In the genomic region with DNA sequence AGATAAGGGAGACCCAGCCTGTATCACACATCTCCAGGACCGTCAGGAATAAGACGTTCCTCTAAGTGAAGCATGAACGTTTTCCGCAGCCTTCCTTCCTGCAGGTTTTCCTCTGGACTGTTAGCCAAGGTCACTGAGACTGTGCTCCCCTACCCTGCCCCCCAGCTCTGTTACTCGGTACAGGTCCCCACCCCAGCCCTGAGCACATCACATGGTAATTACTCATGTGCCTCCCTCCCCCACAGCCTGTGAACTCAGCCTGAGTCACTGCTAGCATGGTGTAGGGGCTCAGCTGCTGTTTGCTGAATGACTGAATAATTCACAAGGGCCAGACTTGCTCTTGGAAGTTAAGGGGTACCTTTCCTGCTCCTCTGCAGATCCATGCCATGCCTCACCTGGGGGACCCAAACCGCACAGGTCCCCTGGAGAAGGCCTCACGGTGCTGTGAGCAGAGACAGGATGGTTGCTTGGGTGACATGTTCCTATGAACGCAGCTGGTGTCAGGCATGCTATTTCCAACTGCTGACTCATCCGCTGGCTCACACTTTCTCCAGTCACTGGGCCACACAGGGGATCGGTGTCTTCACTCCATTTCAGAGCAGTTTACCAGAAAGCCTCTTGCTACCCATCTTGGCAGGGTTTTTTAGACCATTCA, we compare ENCODE assay signal across 1 cellular context.
A peak's percentile ranks its signal among the peaks of the same experiment; 100 is the strongest.
TF ChIP-seq lines count a peak whose summit lies in the region.

No MANE protein-coding gene starts in this region.

TF ChIP-seq in K562, 482 proteins besides CTCF, POLR2A, EP300 and RAD21 (continued from another document and continues in another):
- TF ChIP-seq, protein P1, sequence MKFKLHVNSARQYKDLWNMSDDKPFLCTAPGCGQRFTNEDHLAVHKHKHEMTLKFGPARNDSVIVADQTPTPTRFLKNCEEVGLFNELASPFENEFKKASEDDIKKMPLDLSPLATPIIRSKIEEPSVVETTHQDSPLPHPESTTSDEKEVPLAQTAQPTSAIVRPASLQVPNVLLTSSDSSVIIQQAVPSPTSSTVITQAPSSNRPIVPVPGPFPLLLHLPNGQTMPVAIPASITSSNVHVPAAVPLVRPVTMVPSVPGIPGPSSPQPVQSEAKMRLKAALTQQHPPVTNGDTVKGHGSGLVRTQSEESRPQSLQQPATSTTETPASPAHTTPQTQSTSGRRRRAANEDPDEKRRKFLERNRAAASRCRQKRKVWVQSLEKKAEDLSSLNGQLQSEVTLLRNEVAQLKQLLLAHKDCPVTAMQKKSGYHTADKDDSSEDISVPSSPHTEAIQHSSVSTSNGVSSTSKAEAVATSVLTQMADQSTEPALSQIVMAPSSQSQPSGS (CRISPR knock-in tag; IDR thresholded peaks at IDR 0.05), result no peak
- TF ChIP-seq CHCHD3 (CRISPR knock-in tag; IDR thresholded peaks at IDR 0.05) (no peak), NR3C1 (CRISPR knock-in tag; IDR thresholded peaks at IDR 0.05) (no peak), EHMT2 (IDR thresholded peaks at IDR 0.05) (peak; percentile 71), ZNF133 (CRISPR knock-in tag; IDR thresholded peaks at IDR 0.05) (no peak), CAMTA2 (CRISPR knock-in tag; conservative IDR thresholded peaks at IDR 0.05) (no peak), HMG20B (CRISPR knock-in tag; IDR thresholded peaks at IDR 0.05) (no peak), SREBF2 (CRISPR knock-in tag; IDR thresholded peaks at IDR 0.05) (no peak), SRSF7 (optimal IDR thresholded peaks at IDR 0.05; ENCODE audit: low read depth, low read length) (no peak), TSC22D4 (tag; IDR thresholded peaks at IDR 0.05) (no peak), KLF1 (tag; IDR thresholded peaks at IDR 0.05) (no peak), SPI1 (IDR thresholded peaks at IDR 0.05; ENCODE audit: borderline replicate concordance, low read depth, low read length) (no peak), STAT5A (IDR thresholded peaks at IDR 0.05; ENCODE audit: borderline replicate concordance, low read length) (0 out of 2 replicates have a peak, but pooled peaks have one; percentile 12), GATAD2A (IDR thresholded peaks at IDR 0.05) (peak; percentile 48; the same call in 1 of the 2 replicates), DIDO1 (tag; IDR thresholded peaks at IDR 0.05; ENCODE audit: low read depth) (no peak), DNMT1 (IDR thresholded peaks at IDR 0.05) (no peak), TCFL5 (CRISPR knock-in tag; conservative IDR thresholded peaks at IDR 0.05) (no peak), NELFE (IDR thresholded peaks at IDR 0.05; ENCODE audit: insufficient read depth, insufficient read length) (no peak), CC2D1A (IDR thresholded peaks at IDR 0.05) (no peak), NCOA4 (IDR thresholded peaks at IDR 0.05; ENCODE audit: partially characterized antibody) (no peak), ZNF76 (CRISPR knock-in tag; IDR thresholded peaks at IDR 0.05; ENCODE audit: borderline replicate concordance) (no peak), NRF1 (conservative IDR thresholded peaks at IDR 0.05 in 1 of 2, IDR thresholded peaks at IDR 0.05 in 1 of 2) (peak in 1 of 2 experiments; percentile 37), ZKSCAN3 (CRISPR knock-in tag; IDR thresholded peaks at IDR 0.05) (no peak), ARNT (IDR thresholded peaks at IDR 0.05) (no peak; a peak in 1 of 4 replicates), FOXJ2 (tag; IDR thresholded peaks at IDR 0.05) (peak; percentile 86), ZNF384 (IDR thresholded peaks at IDR 0.05; ENCODE audit: low read depth, low read length) (no peak), MXI1 (IDR thresholded peaks at IDR 0.05; ENCODE audit: low read depth, low read length) (0 out of 2 replicates have a peak, but pooled peaks have one; percentile 10), ZBTB8A (IDR thresholded peaks at IDR 0.05; ENCODE audit: partially characterized antibody) (no peak), IFI16 (CRISPR knock-in tag; IDR thresholded peaks at IDR 0.05) (no peak), ETV6 (IDR thresholded peaks at IDR 0.05; ENCODE audit: borderline replicate concordance in 1 of 2, low read depth in 2 of 2, low read length in 1 of 2) (no peak), ETV6 (CRISPR knock-in tag; IDR thresholded peaks at IDR 0.05; ENCODE audit: borderline replicate concordance) (no peak), SMAD1 (IDR thresholded peaks at IDR 0.05; ENCODE audit: low read depth, low read length, partially characterized antibody) (no peak)
- TF ChIP-seq, protein P2, sequence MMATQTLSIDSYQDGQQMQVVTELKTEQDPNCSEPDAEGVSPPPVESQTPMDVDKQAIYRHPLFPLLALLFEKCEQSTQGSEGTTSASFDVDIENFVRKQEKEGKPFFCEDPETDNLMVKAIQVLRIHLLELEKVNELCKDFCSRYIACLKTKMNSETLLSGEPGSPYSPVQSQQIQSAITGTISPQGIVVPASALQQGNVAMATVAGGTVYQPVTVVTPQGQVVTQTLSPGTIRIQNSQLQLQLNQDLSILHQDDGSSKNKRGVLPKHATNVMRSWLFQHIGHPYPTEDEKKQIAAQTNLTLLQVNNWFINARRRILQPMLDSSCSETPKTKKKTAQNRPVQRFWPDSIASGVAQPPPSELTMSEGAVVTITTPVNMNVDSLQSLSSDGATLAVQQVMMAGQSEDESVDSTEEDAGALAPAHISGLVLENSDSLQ (IDR thresholded peaks at IDR 0.05), result peak; percentile 48
- TF ChIP-seq, protein P3, sequence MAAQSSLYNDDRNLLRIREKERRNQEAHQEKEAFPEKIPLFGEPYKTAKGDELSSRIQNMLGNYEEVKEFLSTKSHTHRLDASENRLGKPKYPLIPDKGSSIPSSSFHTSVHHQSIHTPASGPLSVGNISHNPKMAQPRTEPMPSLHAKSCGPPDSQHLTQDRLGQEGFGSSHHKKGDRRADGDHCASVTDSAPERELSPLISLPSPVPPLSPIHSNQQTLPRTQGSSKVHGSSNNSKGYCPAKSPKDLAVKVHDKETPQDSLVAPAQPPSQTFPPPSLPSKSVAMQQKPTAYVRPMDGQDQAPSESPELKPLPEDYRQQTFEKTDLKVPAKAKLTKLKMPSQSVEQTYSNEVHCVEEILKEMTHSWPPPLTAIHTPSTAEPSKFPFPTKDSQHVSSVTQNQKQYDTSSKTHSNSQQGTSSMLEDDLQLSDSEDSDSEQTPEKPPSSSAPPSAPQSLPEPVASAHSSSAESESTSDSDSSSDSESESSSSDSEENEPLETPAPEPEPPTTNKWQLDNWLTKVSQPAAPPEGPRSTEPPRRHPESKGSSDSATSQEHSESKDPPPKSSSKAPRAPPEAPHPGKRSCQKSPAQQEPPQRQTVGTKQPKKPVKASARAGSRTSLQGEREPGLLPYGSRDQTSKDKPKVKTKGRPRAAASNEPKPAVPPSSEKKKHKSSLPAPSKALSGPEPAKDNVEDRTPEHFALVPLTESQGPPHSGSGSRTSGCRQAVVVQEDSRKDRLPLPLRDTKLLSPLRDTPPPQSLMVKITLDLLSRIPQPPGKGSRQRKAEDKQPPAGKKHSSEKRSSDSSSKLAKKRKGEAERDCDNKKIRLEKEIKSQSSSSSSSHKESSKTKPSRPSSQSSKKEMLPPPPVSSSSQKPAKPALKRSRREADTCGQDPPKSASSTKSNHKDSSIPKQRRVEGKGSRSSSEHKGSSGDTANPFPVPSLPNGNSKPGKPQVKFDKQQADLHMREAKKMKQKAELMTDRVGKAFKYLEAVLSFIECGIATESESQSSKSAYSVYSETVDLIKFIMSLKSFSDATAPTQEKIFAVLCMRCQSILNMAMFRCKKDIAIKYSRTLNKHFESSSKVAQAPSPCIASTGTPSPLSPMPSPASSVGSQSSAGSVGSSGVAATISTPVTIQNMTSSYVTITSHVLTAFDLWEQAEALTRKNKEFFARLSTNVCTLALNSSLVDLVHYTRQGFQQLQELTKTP (IDR thresholded peaks at IDR 0.05; ENCODE audit: low read depth in 1 of 2, partially characterized antibody in 2 of 2), result peak in 1 of 2 experiments; percentile 76
- TF ChIP-seq, protein P4, sequence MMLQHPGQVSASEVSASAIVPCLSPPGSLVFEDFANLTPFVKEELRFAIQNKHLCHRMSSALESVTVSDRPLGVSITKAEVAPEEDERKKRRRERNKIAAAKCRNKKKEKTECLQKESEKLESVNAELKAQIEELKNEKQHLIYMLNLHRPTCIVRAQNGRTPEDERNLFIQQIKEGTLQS (IDR thresholded peaks at IDR 0.05), result peak; percentile 99
- TF ChIP-seq, protein P4 (CRISPR knock-in tag; conservative IDR thresholded peaks at IDR 0.05), result peak; percentile 90
- TF ChIP-seq, protein P5, sequence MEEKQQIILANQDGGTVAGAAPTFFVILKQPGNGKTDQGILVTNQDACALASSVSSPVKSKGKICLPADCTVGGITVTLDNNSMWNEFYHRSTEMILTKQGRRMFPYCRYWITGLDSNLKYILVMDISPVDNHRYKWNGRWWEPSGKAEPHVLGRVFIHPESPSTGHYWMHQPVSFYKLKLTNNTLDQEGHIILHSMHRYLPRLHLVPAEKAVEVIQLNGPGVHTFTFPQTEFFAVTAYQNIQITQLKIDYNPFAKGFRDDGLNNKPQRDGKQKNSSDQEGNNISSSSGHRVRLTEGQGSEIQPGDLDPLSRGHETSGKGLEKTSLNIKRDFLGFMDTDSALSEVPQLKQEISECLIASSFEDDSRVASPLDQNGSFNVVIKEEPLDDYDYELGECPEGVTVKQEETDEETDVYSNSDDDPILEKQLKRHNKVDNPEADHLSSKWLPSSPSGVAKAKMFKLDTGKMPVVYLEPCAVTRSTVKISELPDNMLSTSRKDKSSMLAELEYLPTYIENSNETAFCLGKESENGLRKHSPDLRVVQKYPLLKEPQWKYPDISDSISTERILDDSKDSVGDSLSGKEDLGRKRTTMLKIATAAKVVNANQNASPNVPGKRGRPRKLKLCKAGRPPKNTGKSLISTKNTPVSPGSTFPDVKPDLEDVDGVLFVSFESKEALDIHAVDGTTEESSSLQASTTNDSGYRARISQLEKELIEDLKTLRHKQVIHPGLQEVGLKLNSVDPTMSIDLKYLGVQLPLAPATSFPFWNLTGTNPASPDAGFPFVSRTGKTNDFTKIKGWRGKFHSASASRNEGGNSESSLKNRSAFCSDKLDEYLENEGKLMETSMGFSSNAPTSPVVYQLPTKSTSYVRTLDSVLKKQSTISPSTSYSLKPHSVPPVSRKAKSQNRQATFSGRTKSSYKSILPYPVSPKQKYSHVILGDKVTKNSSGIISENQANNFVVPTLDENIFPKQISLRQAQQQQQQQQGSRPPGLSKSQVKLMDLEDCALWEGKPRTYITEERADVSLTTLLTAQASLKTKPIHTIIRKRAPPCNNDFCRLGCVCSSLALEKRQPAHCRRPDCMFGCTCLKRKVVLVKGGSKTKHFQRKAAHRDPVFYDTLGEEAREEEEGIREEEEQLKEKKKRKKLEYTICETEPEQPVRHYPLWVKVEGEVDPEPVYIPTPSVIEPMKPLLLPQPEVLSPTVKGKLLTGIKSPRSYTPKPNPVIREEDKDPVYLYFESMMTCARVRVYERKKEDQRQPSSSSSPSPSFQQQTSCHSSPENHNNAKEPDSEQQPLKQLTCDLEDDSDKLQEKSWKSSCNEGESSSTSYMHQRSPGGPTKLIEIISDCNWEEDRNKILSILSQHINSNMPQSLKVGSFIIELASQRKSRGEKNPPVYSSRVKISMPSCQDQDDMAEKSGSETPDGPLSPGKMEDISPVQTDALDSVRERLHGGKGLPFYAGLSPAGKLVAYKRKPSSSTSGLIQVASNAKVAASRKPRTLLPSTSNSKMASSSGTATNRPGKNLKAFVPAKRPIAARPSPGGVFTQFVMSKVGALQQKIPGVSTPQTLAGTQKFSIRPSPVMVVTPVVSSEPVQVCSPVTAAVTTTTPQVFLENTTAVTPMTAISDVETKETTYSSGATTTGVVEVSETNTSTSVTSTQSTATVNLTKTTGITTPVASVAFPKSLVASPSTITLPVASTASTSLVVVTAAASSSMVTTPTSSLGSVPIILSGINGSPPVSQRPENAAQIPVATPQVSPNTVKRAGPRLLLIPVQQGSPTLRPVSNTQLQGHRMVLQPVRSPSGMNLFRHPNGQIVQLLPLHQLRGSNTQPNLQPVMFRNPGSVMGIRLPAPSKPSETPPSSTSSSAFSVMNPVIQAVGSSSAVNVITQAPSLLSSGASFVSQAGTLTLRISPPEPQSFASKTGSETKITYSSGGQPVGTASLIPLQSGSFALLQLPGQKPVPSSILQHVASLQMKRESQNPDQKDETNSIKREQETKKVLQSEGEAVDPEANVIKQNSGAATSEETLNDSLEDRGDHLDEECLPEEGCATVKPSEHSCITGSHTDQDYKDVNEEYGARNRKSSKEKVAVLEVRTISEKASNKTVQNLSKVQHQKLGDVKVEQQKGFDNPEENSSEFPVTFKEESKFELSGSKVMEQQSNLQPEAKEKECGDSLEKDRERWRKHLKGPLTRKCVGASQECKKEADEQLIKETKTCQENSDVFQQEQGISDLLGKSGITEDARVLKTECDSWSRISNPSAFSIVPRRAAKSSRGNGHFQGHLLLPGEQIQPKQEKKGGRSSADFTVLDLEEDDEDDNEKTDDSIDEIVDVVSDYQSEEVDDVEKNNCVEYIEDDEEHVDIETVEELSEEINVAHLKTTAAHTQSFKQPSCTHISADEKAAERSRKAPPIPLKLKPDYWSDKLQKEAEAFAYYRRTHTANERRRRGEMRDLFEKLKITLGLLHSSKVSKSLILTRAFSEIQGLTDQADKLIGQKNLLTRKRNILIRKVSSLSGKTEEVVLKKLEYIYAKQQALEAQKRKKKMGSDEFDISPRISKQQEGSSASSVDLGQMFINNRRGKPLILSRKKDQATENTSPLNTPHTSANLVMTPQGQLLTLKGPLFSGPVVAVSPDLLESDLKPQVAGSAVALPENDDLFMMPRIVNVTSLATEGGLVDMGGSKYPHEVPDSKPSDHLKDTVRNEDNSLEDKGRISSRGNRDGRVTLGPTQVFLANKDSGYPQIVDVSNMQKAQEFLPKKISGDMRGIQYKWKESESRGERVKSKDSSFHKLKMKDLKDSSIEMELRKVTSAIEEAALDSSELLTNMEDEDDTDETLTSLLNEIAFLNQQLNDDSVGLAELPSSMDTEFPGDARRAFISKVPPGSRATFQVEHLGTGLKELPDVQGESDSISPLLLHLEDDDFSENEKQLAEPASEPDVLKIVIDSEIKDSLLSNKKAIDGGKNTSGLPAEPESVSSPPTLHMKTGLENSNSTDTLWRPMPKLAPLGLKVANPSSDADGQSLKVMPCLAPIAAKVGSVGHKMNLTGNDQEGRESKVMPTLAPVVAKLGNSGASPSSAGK (IDR thresholded peaks at IDR 0.05), result peak; percentile 78
- TF ChIP-seq, protein P6, sequence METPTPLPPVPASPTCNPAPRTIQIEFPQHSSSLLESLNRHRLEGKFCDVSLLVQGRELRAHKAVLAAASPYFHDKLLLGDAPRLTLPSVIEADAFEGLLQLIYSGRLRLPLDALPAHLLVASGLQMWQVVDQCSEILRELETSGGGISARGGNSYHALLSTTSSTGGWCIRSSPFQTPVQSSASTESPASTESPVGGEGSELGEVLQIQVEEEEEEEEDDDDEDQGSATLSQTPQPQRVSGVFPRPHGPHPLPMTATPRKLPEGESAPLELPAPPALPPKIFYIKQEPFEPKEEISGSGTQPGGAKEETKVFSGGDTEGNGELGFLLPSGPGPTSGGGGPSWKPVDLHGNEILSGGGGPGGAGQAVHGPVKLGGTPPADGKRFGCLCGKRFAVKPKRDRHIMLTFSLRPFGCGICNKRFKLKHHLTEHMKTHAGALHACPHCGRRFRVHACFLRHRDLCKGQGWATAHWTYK (CRISPR knock-in tag; IDR thresholded peaks at IDR 0.05), result no peak
- TF ChIP-seq, protein P7, sequence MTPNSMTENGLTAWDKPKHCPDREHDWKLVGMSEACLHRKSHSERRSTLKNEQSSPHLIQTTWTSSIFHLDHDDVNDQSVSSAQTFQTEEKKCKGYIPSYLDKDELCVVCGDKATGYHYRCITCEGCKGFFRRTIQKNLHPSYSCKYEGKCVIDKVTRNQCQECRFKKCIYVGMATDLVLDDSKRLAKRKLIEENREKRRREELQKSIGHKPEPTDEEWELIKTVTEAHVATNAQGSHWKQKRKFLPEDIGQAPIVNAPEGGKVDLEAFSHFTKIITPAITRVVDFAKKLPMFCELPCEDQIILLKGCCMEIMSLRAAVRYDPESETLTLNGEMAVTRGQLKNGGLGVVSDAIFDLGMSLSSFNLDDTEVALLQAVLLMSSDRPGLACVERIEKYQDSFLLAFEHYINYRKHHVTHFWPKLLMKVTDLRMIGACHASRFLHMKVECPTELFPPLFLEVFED (CRISPR knock-in tag; conservative IDR thresholded peaks at IDR 0.05), result no peak
